Comparison of ENCODE assay signal across 8 cellular contexts in genomic region chr3:186361612-186362408, GRCh38. TPM values are rescaled to one million over a fixed set of nuclear protein-coding genes. Genes with fewer than 3 reads are reported as not detected.
DNase-seq lines count a peak whose midpoint lies in the region; ATAC-seq and TF ChIP-seq lines count a peak whose summit lies in the region.

Gene DGKG, minus strand, starts transcription at chr3:186362234. Its CDS starts 41,775 bp downstream, at chr3:186320459.

- H3K79me2 ChIP-seq in hepatocyte, result no peaks in the 10 kb centered on the region

- H3K4me1 ChIP-seq in hepatocyte (ENCODE audit: insufficient read depth), result peaks cover 10% of the 10 kb centered on the region

- no peaks in the 10 kb centered on the region for H3K36me3 ChIP-seq in hepatocyte (replicated peaks; ENCODE audit: insufficient read depth, low read depth)

- H3K27me3 ChIP-seq in hepatocyte, result peaks cover 84% of the 10 kb centered on the region

- H3K4me1 Mint-ChIP-seq in activated naive CD8-positive, alpha-beta T cell (ENCODE audit: low read depth), result peaks cover 7% of the 10 kb centered on the region

- H3K9me2 ChIP-seq in hepatocyte (replicated peaks; ENCODE audit: insufficient read depth), result no peaks in the 10 kb centered on the region

- H3K27ac Mint-ChIP-seq in activated naive CD8-positive, alpha-beta T cell, result no peak within 1 kb of the TSS

- no peaks in the 10 kb centered on the region for H3K36me3 Mint-ChIP-seq in activated naive CD8-positive, alpha-beta T cell

- H3K9me3 ChIP-seq in hepatocyte (ENCODE audit: low read depth), result no peaks in the 10 kb centered on the region

- peak within 1 kb of the TSS; percentile 33 for H3K4me3 ChIP-seq in hepatocyte

- DNase-seq in activated T-cell treated with anti-CD3 and anti-CD28 coated beads for 48 hours (ENCODE audit: low read depth) (peak; percentile 21), activated T-cell treated with anti-CD3 and anti-CD28 coated beads for 4 hours (no peak), NCI-H345 treated with DMSO at 0.1 percent for 48 hours (lab: John Stamatoyannopoulos, UW; ENCODE audit: unreplicated experiment) (peak; percentile 82), hepatocyte (ENCODE audit: low spot score) (no peak), putamen (ENCODE audit: low spot score) (peak; percentile 36), inferior parietal cortex (ENCODE audit: extremely low spot score) (no peak)

- ATAC-seq in HG02623 (IDR thresholded peaks at IDR 0.05; ENCODE audit: unreplicated experiment), result peak; percentile 47

- H3K9me3 Mint-ChIP-seq in activated naive CD8-positive, alpha-beta T cell (ENCODE audit: low read depth), result no peaks in the 10 kb centered on the region

- TF ChIP-seq CTCF in hepatocyte (IDR thresholded peaks at IDR 0.05; ENCODE audit: poor library complexity), result no peak

- WGBS in hepatocyte (ENCODE audit: low lambda C conversion rate, missing lambda C conversion rate), result 2% methylated on average over 41 of the region's 63 CpGs

- peak within 1 kb of the TSS; percentile 48 for H3K4me3 Mint-ChIP-seq in activated naive CD8-positive, alpha-beta T cell

- no peak within 1 kb of the TSS for H3K27ac ChIP-seq in hepatocyte

- peaks cover 33% of the 10 kb centered on the region for H3K27me3 Mint-ChIP-seq in activated naive CD8-positive, alpha-beta T cell

- no peaks in the 10 kb centered on the region for H4K20me1 ChIP-seq in hepatocyte (ENCODE audit: insufficient read depth, poor library complexity, severe bottlenecking)

- no peak within 1 kb of the TSS for H2AFZ ChIP-seq in hepatocyte

- peak within 1 kb of the TSS; percentile 94 for H3K4me2 ChIP-seq in hepatocyte

RNA-seq across cellular contexts. Expression of gene DGKG, which starts in this region (rescaled TPM):
- total RNA-seq in hepatocyte, result 1.8 TPM in 1 of 2 replicates, not detected in the other
- polyA plus RNA-seq in hepatocyte, result 0.45 TPM in 1 of 2 replicates, not detected in the other

Comparison
In these comparisons a context has a peak if more than half of its experiments do, and no peak if none do; other contexts are left out.
1. DNase-seq: peak in activated T-cell treated with anti-CD3 and anti-CD28 coated beads for 48 hours (single experiment), NCI-H345 treated with DMSO at 0.1 percent for 48 hours (single experiment) and putamen (single experiment); none in activated T-cell treated with anti-CD3 and anti-CD28 coated beads for 4 hours (single experiment), hepatocyte (single experiment) and inferior parietal cortex (single experiment).